22 cellular contexts compared by ENCODE assay signal in genomic region chr17:79317916-79318315, GRCh38.
DNase-seq lines count a peak whose midpoint lies in the region; ATAC-seq, FAIRE-seq and TF ChIP-seq lines count a peak whose summit lies in the region.
"Had no signal": no experiment of that assay in that cellular context is flagged by ENCODE, and none has a peak within 500 bp of the region (broad histone marks: within the 10 kb centered on the region; RNA-seq: fewer than 3 reads in every experiment).

No MANE protein-coding gene starts in this region.

- H3K27me3 ChIP-seq in HepG2 (ENCODE audit: control insufficient read depth in 1 of 2, insufficient read depth in 2 of 2, low read length in 2 of 2) (peaks cover 24 to 87% of the 10 kb centered on the region in 2 experiments), right lobe of liver (peaks cover 0 to 3% of the 10 kb centered on the region in 2 donors), K562 (ENCODE audit: control insufficient read depth in 2 of 2, insufficient read depth in 2 of 2, low read length in 2 of 2) (peaks cover 8 to 58% of the 10 kb centered on the region in 2 experiments; a peak in 4 of 5 replicates), parathyroid adenoma (ENCODE audit: control insufficient read depth, insufficient read depth, low read length) (no peaks in the 10 kb centered on the region), colonic mucosa (no peaks in the 10 kb centered on the region)

- no peaks in the 10 kb centered on the region for H3K9me1 ChIP-seq in K562 (ENCODE audit: control insufficient read depth, insufficient read depth, low read length)

- H3K9me3 ChIP-seq in HepG2 (ENCODE audit: low read length) (no peaks in the 10 kb centered on the region), right lobe of liver (no peaks in the 10 kb centered on the region), K562 (replicated peaks; ENCODE audit: control insufficient read depth, insufficient read depth, low read depth, low read length) (no peaks in the 10 kb centered on the region), parathyroid adenoma (ENCODE audit: control insufficient read depth, low read length) (no peaks in the 10 kb centered on the region), colonic mucosa (no peaks in the 10 kb centered on the region)
- H3K9me3 ChIP-seq: BLaER1 treated with 17β-estradiol and CSF1 and Interleukin-3, amounts not matched to agents 10 nM and 100 nM; Caco-2 had no signal

- no peak for DNase-seq in HepG2 (ENCODE audit: low spot score)
- DNase-seq in right lobe of liver: no peak
- DNase-seq in K562 (ENCODE audit: extremely low read depth in 1 of 4, low spot score in 3 of 4): no peak
- DNase-seq in glutamatergic neuron: no peak
- DNase-seq in colonic mucosa: no peak
- DNase-seq in ACHN: no peak
- DNase-seq: AML-193; Caco-2; Calu3; CD4-positive, alpha-beta T cell; CD8-positive, alpha-beta T cell; DMS79 treated with DMSO at 0.1 percent for 48 hours; GF-D8 had no signal

- no peak overlapping the region for H3K4me3 ChIP-seq in HepG2 (replicated peaks in 1 of 3; ENCODE audit: insufficient read depth in 1 of 3, low read depth in 2 of 3, low read length in 3 of 3)
- H3K4me3 ChIP-seq in right lobe of liver: no peak overlapping the region
- H3K4me3 ChIP-seq in K562: no peak overlapping the region
- no peak overlapping the region for H3K4me3 ChIP-seq in parathyroid adenoma (ENCODE audit: low read depth, low read length)
- H3K4me3 ChIP-seq in colonic mucosa: no peak overlapping the region
- H3K4me3 ChIP-seq: BLaER1 treated with 17β-estradiol and CSF1 and Interleukin-3, amounts not matched to agents 10 nM and 100 nM had no signal

- POLR2A ChIA-PET in HepG2 (lab: Yijun Ruan, JAX) (no interaction called here), K562 (lab: Yijun Ruan, JAX) (interaction anchor here (0.8 to 1.0 kb wide), 2 partner anchors 9 to 10 kb away, joined by 3 read pairs; no protein-coding TSS in a partner anchor)

- TF ChIP-seq CTCF in HepG2 (CRISPR knock-in tag; IDR thresholded peaks at IDR 0.05) (no peak), right lobe of liver (IDR thresholded peaks at IDR 0.05) (no peak), K562 (IDR thresholded peaks at IDR 0.05 in 2 of 3, conservative IDR thresholded peaks at IDR 0.05 in 1 of 3; ENCODE audit: insufficient read depth in 2 of 3, low read depth in 1 of 3, low read length in 3 of 3) (no peak), glutamatergic neuron (IDR thresholded peaks at IDR 0.05; ENCODE audit: partially characterized antibody, unreplicated experiment) (no peak), parathyroid adenoma (IDR thresholded peaks at IDR 0.05) (no peak), colonic mucosa (IDR thresholded peaks at IDR 0.05) (no peak)

- TF ChIP-seq RAD21 in HepG2 (CRISPR knock-in tag; IDR thresholded peaks at IDR 0.05): no peak
- TF ChIP-seq RAD21 in K562 (CRISPR knock-in tag; conservative IDR thresholded peaks at IDR 0.05 in 1 of 2, IDR thresholded peaks at IDR 0.05 in 1 of 2): no peak

- CTCF ChIA-PET in HepG2 (lab: Yijun Ruan, JAX; ENCODE audit: low intra/inter-chr PET ratio, low total read pairs) (no interaction called here), K562 (lab: Yijun Ruan, JAX; ENCODE audit: low intra/inter-chr PET ratio) (no interaction called here)

- BruUV-seq in HepG2 (replicated peaks; lab: Mats Ljungman, UMichigan): no TSS peak
- no TSS peak for BruUV-seq in K562 (replicated peaks; lab: Mats Ljungman, UMichigan)

- WGBS in HepG2 (ENCODE audit: low lambda C conversion rate): 9% methylated on average over 5 of the region's 5 CpGs
- WGBS in right lobe of liver (ENCODE audit: insufficient coverage, low coverage, low lambda C conversion rate, missing lambda C conversion rate): 65% methylated on average over 5 of the region's 5 CpGs
- 1% methylated on average over 4 of the region's 5 CpGs for WGBS in K562 (ENCODE audit: insufficient coverage, low coverage, missing lambda C conversion rate)

- H3K4me1 ChIP-seq in HepG2 (ENCODE audit: insufficient read depth, low read length): no peaks in the 10 kb centered on the region
- H3K4me1 ChIP-seq in right lobe of liver: no peaks in the 10 kb centered on the region
- H3K4me1 ChIP-seq in K562 (replicated peaks in 1 of 2; ENCODE audit: control insufficient read depth in 2 of 2, insufficient read depth in 2 of 2, low read length in 2 of 2): no peaks in the 10 kb centered on the region
- peaks cover 7% of the 10 kb centered on the region for H3K4me1 ChIP-seq in parathyroid adenoma
- H3K4me1 ChIP-seq in colonic mucosa: no peaks in the 10 kb centered on the region
- H3K4me1 ChIP-seq: Caco-2 had no signal

- no peak for ATAC-seq in HepG2
- no peak for ATAC-seq in right lobe of liver
- ATAC-seq in K562: no peak
- no peak for ATAC-seq in GM19023 (IDR thresholded peaks at IDR 0.05; ENCODE audit: unreplicated experiment)
- ATAC-seq: CD8-positive, alpha-beta T cell had no signal

- H2AFZ ChIP-seq in HepG2 (ENCODE audit: low read length) (no peak overlapping the region), K562 (ENCODE audit: low read depth, low read length) (no peak overlapping the region), parathyroid adenoma (peak overlapping the region; percentile 40)

- H3K27me3 Mint-ChIP-seq in glutamatergic neuron (ENCODE audit: unreplicated experiment): peaks cover 14% of the 10 kb centered on the region

- no peaks in the 10 kb centered on the region for H3K36me3 Mint-ChIP-seq in glutamatergic neuron (ENCODE audit: unreplicated experiment)
- H3K36me3 Mint-ChIP-seq: CD8-positive, alpha-beta T cell had no signal

- no peak overlapping the region for H3K4me3 Mint-ChIP-seq in glutamatergic neuron (ENCODE audit: unreplicated experiment)
- H3K4me3 Mint-ChIP-seq: B cell; CD4-positive, alpha-beta T cell; CD8-positive, alpha-beta T cell had no signal

- peaks cover 67% of the 10 kb centered on the region for H3K4me1 Mint-ChIP-seq in glutamatergic neuron (ENCODE audit: low read depth, unreplicated experiment)
- H3K4me1 Mint-ChIP-seq: B cell had no signal

- no peaks in the 10 kb centered on the region for H3K36me3 ChIP-seq in HepG2 (replicated peaks in 1 of 2; ENCODE audit: control insufficient read depth in 1 of 2, insufficient read depth in 2 of 2, low read length in 2 of 2)
- H3K36me3 ChIP-seq in right lobe of liver: no peaks in the 10 kb centered on the region
- H3K36me3 ChIP-seq in K562 (ENCODE audit: control insufficient read depth, insufficient read depth, low read length): no peaks in the 10 kb centered on the region
- no peaks in the 10 kb centered on the region for H3K36me3 ChIP-seq in parathyroid adenoma (ENCODE audit: control insufficient read depth, insufficient read depth, low read length)
- H3K36me3 ChIP-seq in colonic mucosa: no peaks in the 10 kb centered on the region
- H3K36me3 ChIP-seq: BLaER1 treated with 17β-estradiol and CSF1 and Interleukin-3, amounts not matched to agents 10 nM and 100 nM had no signal

- in situ Hi-C loops in HepG2 (cut with HindIII; ENCODE audit: extremely low pct_ligation_motif_present, low pct_unique_long_range_greater_than_20kb) (no loop called here), K562 (cut with MboI) (no loop called here), ACHN (cut with HindIII; ENCODE audit: low pct_ligation_motif_present, low pct_unique_long_range_greater_than_20kb, low sequenced_read_pairs) (loop anchor here (25.0 kb wide), 1 partner anchor 131 kb away; no protein-coding TSS in a partner anchor)

- no peak for TF ChIP-seq EP300 in HepG2 (IDR thresholded peaks at IDR 0.05; ENCODE audit: low read depth in 2 of 2, low read length in 2 of 2)
- TF ChIP-seq EP300 in HepG2 (CRISPR knock-in tag; IDR thresholded peaks at IDR 0.05; ENCODE audit: borderline replicate concordance): no peak
- no peak for TF ChIP-seq EP300 in K562 (IDR thresholded peaks at IDR 0.05; ENCODE audit: low read length)

- H3K27ac Mint-ChIP-seq in glutamatergic neuron (ENCODE audit: unreplicated experiment): peak overlapping the region; percentile 28
- H3K27ac Mint-ChIP-seq: B cell; CD4-positive, alpha-beta T cell; CD8-positive, alpha-beta T cell had no signal

- no peak overlapping the region for H3K9ac ChIP-seq in HepG2 (ENCODE audit: insufficient read depth, low read depth, low read length)
- H3K9ac ChIP-seq in K562 (ENCODE audit: insufficient read depth in 1 of 2, low read depth in 2 of 2, low read length in 2 of 2): no peak overlapping the region
- H3K9ac ChIP-seq in parathyroid adenoma: no peak overlapping the region
- H3K9ac ChIP-seq in colonic mucosa (ENCODE audit: low read depth in 2 of 2, low read length in 2 of 2): no peak overlapping the region
- H3K9ac ChIP-seq: BLaER1 treated with 17β-estradiol and CSF1 and Interleukin-3, amounts not matched to agents 10 nM and 100 nM had no signal

- H4K20me1 ChIP-seq in HepG2 (ENCODE audit: insufficient read depth, low read length): no peaks in the 10 kb centered on the region; the same call in 1 of the 2 replicates
- H4K20me1 ChIP-seq in K562 (replicated peaks; ENCODE audit: control insufficient read depth, insufficient read depth, low read length): peaks cover 7% of the 10 kb centered on the region; the same call in 1 of the 2 replicates

- H3K79me2 ChIP-seq in HepG2 (ENCODE audit: insufficient read depth, low read length) (no peaks in the 10 kb centered on the region), K562 (ENCODE audit: control insufficient read depth, insufficient read depth, low read length) (no peaks in the 10 kb centered on the region), parathyroid adenoma (no peaks in the 10 kb centered on the region)

- intact Hi-C loops in HepG2 (cut with micrococcal nuclease; ENCODE audit: unreplicated experiment): no loop called here
- intact Hi-C loops in right lobe of liver (cut with DNase I): no loop called here
- intact Hi-C loops in K562 (cut with micrococcal nuclease): no loop called here
- intact Hi-C loops in colonic mucosa (cut with DNase I): no loop called here

- TF ChIP-seq POLR2A in HepG2 (IDR thresholded peaks at IDR 0.05; ENCODE audit: insufficient read depth in 1 of 2, low read depth in 2 of 2, low read length in 2 of 2): no peak
- TF ChIP-seq POLR2A in right lobe of liver (IDR thresholded peaks at IDR 0.05): no peak
- no peak for TF ChIP-seq POLR2A in K562 (conservative IDR thresholded peaks at IDR 0.05)

- H3K9me3 Mint-ChIP-seq in glutamatergic neuron (ENCODE audit: unreplicated experiment): peaks cover 24% of the 10 kb centered on the region
- H3K9me3 Mint-ChIP-seq: CD4-positive, alpha-beta T cell; CD8-positive, alpha-beta T cell had no signal

- H3K4me2 ChIP-seq in HepG2 (ENCODE audit: low read depth, low read length) (no peak overlapping the region), K562 (ENCODE audit: insufficient read depth, low read length) (no peak overlapping the region), parathyroid adenoma (ENCODE audit: low read length) (no peak overlapping the region)
- H3K4me2 ChIP-seq: BLaER1 treated with 17β-estradiol and CSF1 and Interleukin-3, amounts not matched to agents 10 nM and 100 nM had no signal

- FAIRE-seq in HepG2 (lab: Jason Lieb, UNC): no peak
- no peak for FAIRE-seq in K562 (lab: Jason Lieb, UNC)
- FAIRE-seq: D721Med, G401.6, GM12891 had no signal

- H3K27ac ChIP-seq in HepG2 (ENCODE audit: extremely low read length, insufficient read depth, low read length): no peak overlapping the region
- H3K27ac ChIP-seq in right lobe of liver: no peak overlapping the region
- H3K27ac ChIP-seq in K562 (ENCODE audit: extremely low read depth, low read depth, low read length): no peak overlapping the region
- H3K27ac ChIP-seq in parathyroid adenoma: no peak overlapping the region
- no peak overlapping the region for H3K27ac ChIP-seq in colonic mucosa
- H3K27ac ChIP-seq: 22Rv1; BLaER1 treated with 17β-estradiol and CSF1 and Interleukin-3, amounts not matched to agents 10 nM and 100 nM; C4-2B had no signal

Comparison
In these comparisons a context has a peak if more than half of its experiments do, and no peak if none do; other contexts are left out.
1. Of the 241 proteins assayed by ChIP-seq in both HepG2 and K562: peak only in HepG2: MAFK; only in K562: MAFG; in both: none; in neither: 239.